In genomic region chr2:97868986-97869721, GRCh38 we compare ENCODE assay signal across 8 cellular contexts.
A peak's percentile ranks its signal among the peaks of the same experiment; 100 is the strongest.
DNase-seq lines count a peak whose midpoint lies in the region; ATAC-seq lines count a peak whose summit lies in the region.

No MANE protein-coding gene starts in this region.

- no peak overlapping the region for H2AK5ac ChIP-seq in trophoblast cell (ENCODE audit: low read length)

- no peak overlapping the region for H2BK12ac ChIP-seq in trophoblast cell (ENCODE audit: low read length)

- no peak overlapping the region for H3K4me3 ChIP-seq in trophoblast cell (ENCODE audit: low read depth, low read length)

- no peak overlapping the region for H3K18ac ChIP-seq in trophoblast cell (ENCODE audit: low read length)

- no peaks in the 10 kb centered on the region for H3K79me2 ChIP-seq in trophoblast cell (ENCODE audit: control insufficient read depth, insufficient read depth, low read length, poor library complexity)

- H2AFZ ChIP-seq in trophoblast cell (ENCODE audit: insufficient read depth, low read length, poor library complexity) = no peak overlapping the region

- no peak overlapping the region for H3K23ac ChIP-seq in trophoblast cell (ENCODE audit: low read length)

- ATAC-seq in GM21381 (IDR thresholded peaks at IDR 0.05; ENCODE audit: unreplicated experiment) = no peak

- DNase-seq in ELR (ENCODE audit: low read depth) (peak; percentile 98), RPMI7951 (ENCODE audit: low read depth) (peak; percentile 100), foreskin melanocyte (peak; percentile 98), trophoblast cell (peak; percentile 69 to 80), SKM-1 (lab: John Stamatoyannopoulos, UW; ENCODE audit: unreplicated experiment) (no peak), NCI-H2029 (lab: John Stamatoyannopoulos, UW) (no peak), cerebellar nuclear complex (lab: John Stamatoyannopoulos, UW) (no peak)

- peaks cover 2 to 5% of the 10 kb centered on the region in 2 experiments for H3K36me3 ChIP-seq in trophoblast cell (ENCODE audit: control insufficient read depth in 1 of 2, insufficient read depth in 2 of 2, low read length in 2 of 2)

- no peak overlapping the region for H2BK120ac ChIP-seq in trophoblast cell (ENCODE audit: insufficient read depth, low read length, poor library complexity)

- no peaks in the 10 kb centered on the region for H3K79me1 ChIP-seq in trophoblast cell (ENCODE audit: low read length)

- WGBS in trophoblast cell (ENCODE audit: extremely low coverage, insufficient coverage, insufficient read length) = no CpG with 5 or more reads among the region's 5 CpGs

- no peak overlapping the region for H2BK5ac ChIP-seq in trophoblast cell (ENCODE audit: low read depth, low read length, poor library complexity)

- H3K4ac ChIP-seq in trophoblast cell (ENCODE audit: low read depth, low read length) = no peak overlapping the region

- peaks cover 4 to 11% of the 10 kb centered on the region in 2 experiments for H3K4me1 ChIP-seq in trophoblast cell (ENCODE audit: control insufficient read depth in 1 of 2, insufficient read depth in 2 of 2, low read length in 2 of 2)

- no peak overlapping the region for H3K4me2 ChIP-seq in trophoblast cell (ENCODE audit: low read length)

- no peak overlapping the region for H3K14ac ChIP-seq in trophoblast cell (ENCODE audit: low read length)

- peaks cover 7% of the 10 kb centered on the region for H3K9me3 ChIP-seq in trophoblast cell (ENCODE audit: insufficient read depth, low read depth, low read length)

- no peak overlapping the region for H4K12ac ChIP-seq in trophoblast cell (ENCODE audit: low read depth, low read length)

- no peak overlapping the region for H4K8ac ChIP-seq in trophoblast cell (ENCODE audit: low read depth, low read length)

- peak overlapping the region; percentile 18 for H3K27ac ChIP-seq in trophoblast cell (ENCODE audit: low read depth, low read length)

- H3K9ac ChIP-seq in trophoblast cell (ENCODE audit: low read length) = no peak overlapping the region

- no peaks in the 10 kb centered on the region for H3K27me3 ChIP-seq in trophoblast cell (ENCODE audit: insufficient read depth, low read length)

- H4K91ac ChIP-seq in trophoblast cell (ENCODE audit: low read depth, low read length) = no peak overlapping the region

Comparison
In these comparisons a context has a peak if more than half of its experiments do, and no peak if none do; other contexts are left out.
1. DNase-seq: peak in ELR (single experiment), RPMI7951 (single experiment), foreskin melanocyte (single experiment) and trophoblast cell (2 of 2); none in SKM-1 (single experiment), NCI-H2029 (single experiment) and cerebellar nuclear complex (0 of 2).